In the genomic region with DNA sequence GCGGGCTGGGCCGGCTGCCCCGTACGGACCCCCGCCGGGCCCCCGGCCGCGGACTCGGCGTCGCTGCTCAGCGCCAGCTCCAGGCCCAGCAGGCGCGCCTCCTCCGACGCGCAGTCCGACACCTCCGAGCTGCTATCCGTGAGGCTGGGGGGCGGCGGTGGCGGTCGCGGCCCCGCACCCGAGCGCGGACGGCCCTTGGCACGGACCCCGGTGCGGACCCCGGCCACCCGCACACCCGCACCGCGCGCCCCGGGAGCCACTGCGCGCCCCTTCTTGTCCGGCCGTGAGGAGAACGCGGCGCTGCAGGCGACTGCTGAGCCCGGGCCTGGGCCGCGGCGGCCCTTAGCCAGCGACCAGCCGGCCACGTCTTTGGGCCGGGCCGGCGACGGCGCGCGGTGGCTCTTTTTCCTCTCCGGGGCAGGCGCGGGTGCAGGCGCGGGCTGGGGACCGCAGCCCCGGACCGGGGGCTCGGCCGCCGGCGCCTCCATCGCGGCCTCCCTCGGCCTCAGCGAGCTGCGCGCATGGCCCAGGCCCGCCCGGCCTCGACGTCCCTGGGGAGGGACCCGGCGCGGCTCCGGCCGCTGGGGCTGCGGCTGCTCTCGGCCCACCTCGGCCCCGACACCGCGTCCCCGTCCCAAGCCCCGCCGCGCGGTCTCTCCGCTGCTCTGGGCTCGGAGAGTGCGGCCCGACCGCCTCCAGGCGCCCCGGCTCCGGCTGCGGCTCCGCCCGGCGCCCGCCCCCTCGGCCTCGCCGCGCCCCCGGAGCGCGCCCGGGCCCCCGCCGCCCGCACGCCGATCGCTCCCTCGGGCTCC, we compare ENCODE assay signal across 8 cellular contexts. TPM values are rescaled to one million over a fixed set of nuclear protein-coding genes. Genes with fewer than 3 reads are reported as not detected.
DNase-seq lines count a peak whose midpoint lies in the region; ATAC-seq, FAIRE-seq and TF ChIP-seq lines count a peak whose summit lies in the region.

No MANE protein-coding gene starts in this region.

- ATAC-seq in activated CD4-positive, CD25-positive, alpha-beta regulatory T cell treated with anti-CD3 and anti-CD28 coated beads, Interleukin-2, amount 50 U/mL, for 24 hours = peak; percentile 53 to 60
- ATAC-seq in HG02970 (IDR thresholded peaks at IDR 0.05; ENCODE audit: low FRiP score, unreplicated experiment) (peak; percentile 22), HepG2 (no peak; the same call in 2 of the 3 replicates)
- peak; percentile 75 for ATAC-seq in activated CD8-positive, alpha-beta T cell treated with anti-CD3 and anti-CD28 coated beads, Interleukin-2, amount 10 ng/mL, durations not matched to agents 7 days and 5 days

- no peak for TF ChIP-seq EP300 in HepG2 (IDR thresholded peaks at IDR 0.05; ENCODE audit: low read depth in 2 of 2, low read length in 2 of 2)
- TF ChIP-seq EP300 in HepG2 (CRISPR knock-in tag; IDR thresholded peaks at IDR 0.05; ENCODE audit: borderline replicate concordance) = no peak

- TF ChIP-seq CTCF in HepG2 (CRISPR knock-in tag; IDR thresholded peaks at IDR 0.05) = no peak
- TF ChIP-seq CTCF in progenitor cell of endocrine pancreas (IDR thresholded peaks at IDR 0.05; ENCODE audit: unreplicated experiment) = no peak

- no peak overlapping the region for H3K27ac ChIP-seq in HepG2 (ENCODE audit: extremely low read length, insufficient read depth, low read length)

- TF ChIP-seq RAD21 in HepG2 (CRISPR knock-in tag; IDR thresholded peaks at IDR 0.05) = peak; percentile 28

- H3K79me2 ChIP-seq in HepG2 (ENCODE audit: insufficient read depth, low read length) = peaks cover 22% of the 10 kb centered on the region

- H3K9me3 ChIP-seq in HepG2 (ENCODE audit: low read length) = no peaks in the 10 kb centered on the region

- in situ Hi-C loops in HepG2 (cut with HindIII; ENCODE audit: extremely low pct_ligation_motif_present, low pct_unique_long_range_greater_than_20kb) = no loop called here

- H3K36me3 ChIP-seq in HepG2 (replicated peaks in 1 of 2; ENCODE audit: control insufficient read depth in 1 of 2, insufficient read depth in 2 of 2, low read length in 2 of 2) = no peaks in the 10 kb centered on the region; a peak in 1 of 5 replicates

- H3K4me3 ChIP-seq in HepG2 (replicated peaks in 1 of 3; ENCODE audit: insufficient read depth in 1 of 3, low read depth in 2 of 3, low read length in 3 of 3) = peak overlapping the region; percentile 68 to 86 (median 73); a peak in 5 of 6 replicates

- FAIRE-seq in HepG2 (lab: Jason Lieb, UNC) = no peak

- H3K4me3 Mint-ChIP-seq in activated CD8-positive, alpha-beta T cell treated with anti-CD3 and anti-CD28 coated beads, Interleukin-2, amount 10 ng/mL, durations not matched to agents 7 days and 5 days = no peak overlapping the region
- no peak overlapping the region for H3K4me3 Mint-ChIP-seq in progenitor cell of endocrine pancreas (ENCODE audit: low read depth)

- H4K20me1 ChIP-seq in HepG2 (ENCODE audit: insufficient read depth, low read length) = no peaks in the 10 kb centered on the region

- WGBS in HepG2 (ENCODE audit: low lambda C conversion rate) = 1% methylated on average over 45 of the region's 129 CpGs

- no peak overlapping the region for H2AFZ ChIP-seq in HepG2 (ENCODE audit: low read length)

- H3K9ac ChIP-seq in HepG2 (ENCODE audit: insufficient read depth, low read depth, low read length) = peak overlapping the region; percentile 68

- H3K27me3 Mint-ChIP-seq in activated CD8-positive, alpha-beta T cell treated with anti-CD3 and anti-CD28 coated beads, Interleukin-2, amount 10 ng/mL, durations not matched to agents 7 days and 5 days (ENCODE audit: low read depth) = peaks cover 24% of the 10 kb centered on the region
- H3K27me3 Mint-ChIP-seq in progenitor cell of endocrine pancreas = no peaks in the 10 kb centered on the region

- H3K36me3 Mint-ChIP-seq in activated CD8-positive, alpha-beta T cell treated with anti-CD3 and anti-CD28 coated beads, Interleukin-2, amount 10 ng/mL, durations not matched to agents 7 days and 5 days (ENCODE audit: low read depth) = no peaks in the 10 kb centered on the region
- H3K36me3 Mint-ChIP-seq in progenitor cell of endocrine pancreas (ENCODE audit: insufficient read depth) = peaks cover 1% of the 10 kb centered on the region

- H3K4me2 ChIP-seq in HepG2 (ENCODE audit: low read depth, low read length) = peak overlapping the region; percentile 84

- TF ChIP-seq POLR2A in HepG2 (IDR thresholded peaks at IDR 0.05; ENCODE audit: insufficient read depth in 1 of 2, low read depth in 2 of 2, low read length in 2 of 2) = no peak; a peak in 1 of 4 replicates

- CTCF ChIA-PET in activated CD8-positive, alpha-beta T cell treated with anti-CD3 and anti-CD28 coated beads, Interleukin-2, amount 10 ng/mL, durations not matched to agents 7 days and 5 days (lab: Charles Lee) = interaction anchor here (0.6 to 3.0 kb wide), 19 partner anchors 8 to 357 kb away, joined by 3 to 30 read pairs (median 4); partner anchors contain the start of gene DSN1
- CTCF ChIA-PET in HepG2 (lab: Yijun Ruan, JAX; ENCODE audit: low intra/inter-chr PET ratio, low total read pairs) = interaction anchor here (1.3 kb wide), 2 partner anchors 21 to 24 kb away, joined by 5 to 8 read pairs; no protein-coding TSS in a partner anchor

- POLR2A ChIA-PET in activated CD8-positive, alpha-beta T cell treated with anti-CD3 and anti-CD28 coated beads, Interleukin-2, amount 10 ng/mL, durations not matched to agents 7 days and 5 days (lab: Charles Lee) = interaction anchor here (0.6 to 1.5 kb wide), 4 partner anchors 21 to 55 kb away, joined by 3 to 7 read pairs (median 3); no protein-coding TSS in a partner anchor
- POLR2A ChIA-PET in HepG2 (lab: Yijun Ruan, JAX) = interaction anchor here (0.6 to 4.9 kb wide), 8 partner anchors 9 to 89 kb away, joined by 3 to 39 read pairs (median 7); partner anchors contain the start of genes DSN1 and TLDC2

- peaks cover 11% of the 10 kb centered on the region for H3K4me1 Mint-ChIP-seq in activated CD8-positive, alpha-beta T cell treated with anti-CD3 and anti-CD28 coated beads, Interleukin-2, amount 10 ng/mL, durations not matched to agents 7 days and 5 days (ENCODE audit: low read depth)
- H3K4me1 Mint-ChIP-seq in progenitor cell of endocrine pancreas (ENCODE audit: low read depth) = peaks cover 29% of the 10 kb centered on the region

- peaks cover 71% of the 10 kb centered on the region for H3K4me1 ChIP-seq in HepG2 (ENCODE audit: insufficient read depth, low read length)

- H3K27ac Mint-ChIP-seq in activated CD8-positive, alpha-beta T cell treated with anti-CD3 and anti-CD28 coated beads, Interleukin-2, amount 10 ng/mL, durations not matched to agents 7 days and 5 days = no peak overlapping the region
- no peak overlapping the region for H3K27ac Mint-ChIP-seq in progenitor cell of endocrine pancreas

- intact Hi-C loops in HepG2 (cut with micrococcal nuclease; ENCODE audit: unreplicated experiment) = loop anchor here (1.0 kb wide), 2 partner anchors 9 to 24 kb away; no protein-coding TSS in a partner anchor

- H3K9me3 Mint-ChIP-seq in activated CD8-positive, alpha-beta T cell treated with anti-CD3 and anti-CD28 coated beads, Interleukin-2, amount 10 ng/mL, durations not matched to agents 7 days and 5 days (ENCODE audit: insufficient read depth) = no peaks in the 10 kb centered on the region
- no peaks in the 10 kb centered on the region for H3K9me3 Mint-ChIP-seq in progenitor cell of endocrine pancreas (ENCODE audit: low read depth)

- H3K27me3 ChIP-seq in HepG2 (ENCODE audit: control insufficient read depth in 1 of 2, insufficient read depth in 2 of 2, low read length in 2 of 2) = peaks cover 1 to 17% of the 10 kb centered on the region in 2 experiments; a peak in 1 of 5 replicates

- no peak for DNase-seq in activated CD4-positive, CD25-positive, alpha-beta regulatory T cell (lab: John Stamatoyannopoulos, UW)
- DNase-seq in activated CD8-positive, alpha-beta T cell treated with anti-CD3 and anti-CD28 coated beads, Interleukin-2, amount 10 ng/mL, durations not matched to agents 7 days and 5 days = no peak
- DNase-seq in HepG2 (ENCODE audit: low spot score) = no peak
- DNase-seq in progenitor cell of endocrine pancreas (ENCODE audit: low spot score, unreplicated experiment) = no peak
- DNase-seq in NCI-H2196 (lab: John Stamatoyannopoulos, UW; ENCODE audit: unreplicated experiment) = no peak
- DNase-seq in NCI-H128 (lab: John Stamatoyannopoulos, UW; ENCODE audit: unreplicated experiment) = no peak

- no TSS peak for BruUV-seq in HepG2 (replicated peaks; lab: Mats Ljungman, UMichigan)

TF ChIP-seq in HepG2, 621 proteins besides CTCF, POLR2A, EP300 and RAD21 (continues in another document):
- TF ChIP-seq ZNF430 (CRISPR knock-in tag; IDR thresholded peaks at IDR 0.05) (0 out of 2 replicates have a peak, but pooled peaks have one; percentile 7), GTF3A (CRISPR knock-in tag; conservative IDR thresholded peaks at IDR 0.05) (no peak), ZNF563 (CRISPR knock-in tag; IDR thresholded peaks at IDR 0.05) (peak; percentile 59; the same call in 1 of the 2 replicates), CCDC6 (CRISPR knock-in tag; IDR thresholded peaks at IDR 0.05) (peak; percentile 22; the same call in 1 of the 2 replicates)

RNA-seq across cellular contexts. Expression of gene TLDC2, which starts 12.9 kb away (rescaled TPM):
- total RNA-seq in activated CD8-positive, alpha-beta T cell treated with anti-CD3 and anti-CD28 coated beads, Interleukin-2, amount 10 ng/mL, durations not matched to agents 7 days and 5 days = not detected
- total RNA-seq in HepG2 (2016; rRNA removed; fragmentation: Illumina TruSeq; extraction: Trizol) (1.2 and 1.6 TPM in 2 replicates), progenitor cell of endocrine pancreas (0.34 and 0.38 TPM in 2 replicates)
- total RNA-seq in HepG2 (2016; cell fraction: cytosol; rRNA removed; fragmentation: Illumina TruSeq; extraction: Trizol; ENCODE audit: low read depth) = 0.62 and 0.81 TPM in 2 replicates
- total RNA-seq in HepG2 (2016; cell fraction: insoluble cytoplasmic fraction; rRNA removed; fragmentation: Illumina TruSeq; extraction: Trizol) = 1.4 and 1.9 TPM in 2 replicates
- total RNA-seq in HepG2 (2016; cell fraction: membrane; rRNA removed; fragmentation: Illumina TruSeq; extraction: Trizol) = 0.99 and 1.00 TPM in 2 replicates
- 0.91 and 1.4 TPM in 2 replicates for total RNA-seq in HepG2 (2016; cell fraction: nucleus; rRNA removed; fragmentation: Illumina TruSeq; extraction: Trizol)
- 0.69 and 1.5 TPM in 2 replicates for polyA plus RNA-seq in HepG2 (2011; rRNA removed)
- polyA plus RNA-seq in HepG2 (2011; cell fraction: cytosol; rRNA removed) = 0.95 and 1.1 TPM in 2 replicates
- polyA plus RNA-seq in HepG2 (2011; cell fraction: nucleus; rRNA removed) = 0.54 and 1.2 TPM in 2 replicates
- 0.45 and 1.3 TPM in 2 replicates for polyA plus RNA-seq in HepG2 (2012)
- polyA plus RNA-seq in HepG2 (2016; cell fraction: cytosol; fragmentation: Illumina TruSeq; extraction: Trizol; ENCODE audit: low read depth) = 0.27 and 0.36 TPM in 2 replicates
- polyA plus RNA-seq in HepG2 (2016; cell fraction: insoluble cytoplasmic fraction; fragmentation: Illumina TruSeq; extraction: Trizol; ENCODE audit: low read depth) = 1.3 and 1.7 TPM in 2 replicates
- polyA plus RNA-seq in HepG2 (2016; cell fraction: membrane; fragmentation: Illumina TruSeq; extraction: Trizol; ENCODE audit: low read depth) = 0.85 and 0.96 TPM in 2 replicates
- 0.45 and 0.70 TPM in 2 replicates for polyA plus RNA-seq in HepG2 (2016; cell fraction: nucleus; fragmentation: Illumina TruSeq; extraction: Trizol; ENCODE audit: insufficient read depth, low read depth)
- 1.4 TPM in 1 of 2 replicates, not detected in the other for polyA minus RNA-seq in HepG2 (2011; rRNA and poly(A)+ RNA removed; ENCODE audit: low replicate concordance)
- polyA minus RNA-seq in HepG2 (2011; cell fraction: cytosol; rRNA and poly(A)+ RNA removed) = 1.2 TPM in 1 of 2 replicates, not detected in the other
- polyA minus RNA-seq in HepG2 (2011; cell fraction: nucleus; rRNA and poly(A)+ RNA removed) = 2.2 TPM in 2 replicates
